In genomic region chr3:46699846-46700523, GRCh38 we compare ENCODE assay signal across 17 cellular contexts. TPM values are rescaled to one million over a fixed set of nuclear protein-coding genes. Genes with fewer than 3 reads are reported as not detected.
DNase-seq lines count a peak whose midpoint lies in the region; ATAC-seq and TF ChIP-seq lines count a peak whose summit lies in the region.
"Had no signal": no experiment of that assay in that cellular context is flagged by ENCODE, and none has a peak within 500 bp of the region (broad histone marks: within the 10 kb centered on the region; RNA-seq: fewer than 3 reads in every experiment).

No MANE protein-coding gene starts in this region.

- H3K9me3 ChIP-seq in spleen, result no peaks in the 10 kb centered on the region

- TF ChIP-seq CTCF in dorsolateral prefrontal cortex (IDR thresholded peaks at IDR 0.05 in 54 of 56, conservative IDR thresholded peaks at IDR 0.05 in 2 of 56; ENCODE audit: low read depth in 1 of 56, partially characterized antibody in 56 of 56) (no peak), spleen (IDR thresholded peaks at IDR 0.05 in 8 of 11, conservative IDR thresholded peaks at IDR 0.05 in 3 of 11) (no peak)

- H3K27me3 ChIP-seq in dorsolateral prefrontal cortex (peaks cover 0 to 5% (median 0%) of the 10 kb centered on the region in 45 donors), spleen (replicated peaks in 1 of 7) (peaks cover 0 to 27% (median 12%) of the 10 kb centered on the region in 7 donors)

- no peak overlapping the region for H3K4me3 ChIP-seq in dorsolateral prefrontal cortex
- no peak overlapping the region for H3K4me3 ChIP-seq in spleen
- H3K4me3 ChIP-seq: GM23248 had no signal

- TF ChIP-seq POLR2A in spleen (IDR thresholded peaks at IDR 0.05), result no peak

- H3K4me1 ChIP-seq in spleen, result peaks cover 29 to 58% (median 47%) of the 10 kb centered on the region in 6 donors

- WGBS in spleen, 5 donors, result 68 to 84% (median 75%) methylated on average over 3 to 8 of the region's 8 CpGs

- intact Hi-C loops in dorsolateral prefrontal cortex (cut with DNase I), result loop anchor here in 1 of 2 donors (10.0 kb wide), 2 partner anchors 165 to 275 kb away; partner anchors contain the start of genes CCDC12, MYL3 and NBEAL2
- intact Hi-C loops in spleen (cut with DNase I; ENCODE audit: low total_unique reads), result no loop called here

- H3K27ac ChIP-seq in dorsolateral prefrontal cortex (peak overlapping the region in 48 of 59 donors; percentile 11 to 90 (median 74)), spleen (peak overlapping the region in 4 of 8 donors; percentile 9 to 32 (median 14))
- H3K27ac ChIP-seq: GM23248, WERI-Rb-1 had no signal

- no peak for ATAC-seq in GM19324 (IDR thresholded peaks at IDR 0.05; ENCODE audit: low FRiP score, unreplicated experiment)
- ATAC-seq in GM19455 (IDR thresholded peaks at IDR 0.05; ENCODE audit: unreplicated experiment), result no peak

- no peaks in the 10 kb centered on the region for H3K36me3 ChIP-seq in spleen
- H3K36me3 ChIP-seq: WERI-Rb-1 had no signal

- DNase-seq in M059J (ENCODE audit: low read depth) (peak; percentile 13), dorsolateral prefrontal cortex (peak in 1 of 10 donors; percentile 28), medulla oblongata (ENCODE audit: extremely low spot score) (peak; percentile 76), spleen (peak; percentile 83), NCI-H446 (lab: John Stamatoyannopoulos, UW) (no peak), NCI-H2227 (lab: John Stamatoyannopoulos, UW; ENCODE audit: unreplicated experiment) (no peak)
- DNase-seq: activated naive CD8-positive, alpha-beta T cell treated with anti-CD3 and anti-CD28 coated beads for 36 hours; CD4-positive, CD25-positive, alpha-beta regulatory T cell; GM23248; mesenchymal stem cell; SIG-M5; stimulated activated CD4-positive, alpha-beta T cell treated with anti-CD3 and anti-CD28 coated beads, Interleukin-4, amount 100 ng/mL, for 1 hour; WERI-Rb-1 had no signal

RNA-seq across cellular contexts. Expression of gene TMIE, which starts 1.2 kb away (rescaled TPM):
- 0.22 TPM in 1 of 2 replicates, not detected in the other for total RNA-seq in M059J (2014; rRNA removed; shearing (Covaris generic))
- 10 to 100 TPM in 17 of 120 experiments, 1 to 10 TPM in 103; 3.7 to 23.3 (median 7.6) TPM for total RNA-seq in dorsolateral prefrontal cortex
- 1 to 10 TPM in 2 of 7 donors, under 1 TPM in 3, not detected in 2; 0.23 to 1.6 (median 0.74) TPM for total RNA-seq in spleen
- under 1 TPM; 0.48 to 0.77 (median 0.61) TPM for polyA plus RNA-seq in spleen
- total RNA-seq: epithelial cell of proximal tubule had no signal
- polyA plus RNA-seq: GM23248 had no signal

RNA-seq across cellular contexts. Expression of gene ALS2CL, which starts 6.5 kb away (rescaled TPM):
- total RNA-seq in M059J (2014; rRNA removed; shearing (Covaris generic)), result 2.5 and 3.6 TPM in 2 replicates
- total RNA-seq in dorsolateral prefrontal cortex (10 to 100 TPM in 113 of 120 experiments, 1 to 10 TPM in 7; 3.9 to 38.1 (median 15.9) TPM), spleen (10 to 100 TPM; 16.3 to 45.7 (median 29.8) TPM)
- polyA plus RNA-seq in spleen, result 10 to 100 TPM in 2 of 3 donors, 1 to 10 TPM in 1; 7.9 to 61.2 (median 34.9) TPM

RNA-seq across cellular contexts. Expression of gene PRSS50, which starts 17.7 kb away (rescaled TPM):
- total RNA-seq in M059J (2014; rRNA removed; shearing (Covaris generic)), result not detected in 2 replicates
- total RNA-seq in dorsolateral prefrontal cortex (under 1 TPM in 44 of 120 experiments, not detected in 76; 0.11 to 0.64 (median 0.31) TPM), spleen (under 1 TPM in 2 of 7 donors, not detected in 5; 0.14 to 0.34 TPM)
- not detected for polyA plus RNA-seq in spleen
- total RNA-seq: activated naive CD8-positive, alpha-beta T cell treated with anti-CD3 and anti-CD28 coated beads for 36 hours; CD4-positive, CD25-positive, alpha-beta regulatory T cell; chondrocyte; epithelial cell of proximal tubule; GM23248 had no signal
- polyA plus RNA-seq: CD4-positive, CD25-positive, alpha-beta regulatory T cell; GM23248 had no signal

Comparison
In these comparisons a context has a peak if more than half of its experiments do, and no peak if none do; other contexts are left out.
1. DNase-seq: peak in M059J (single experiment), medulla oblongata (single experiment) and spleen (single experiment); none in NCI-H446 (0 of 2) and NCI-H2227 (single experiment).